27 cellular contexts compared by ENCODE assay signal in genomic region chr14:35388656-35389314, GRCh38.
"Had no signal": no experiment of that assay in that cellular context is flagged by ENCODE, and none has a peak within 500 bp of the region (broad histone marks: within the 10 kb centered on the region; RNA-seq: fewer than 3 reads in every experiment).

No MANE protein-coding gene starts in this region.

- H3K27ac ChIP-seq: brain microvascular endothelial cell, coronary artery, dorsolateral prefrontal cortex, WERI-Rb-1 had no signal

- FAIRE-seq: astrocyte, frontal cortex had no signal

- H3K27me3 ChIP-seq: brain microvascular endothelial cell, dorsolateral prefrontal cortex had no signal

- DNase-seq: activated B cell treated with CpG ODN at 0.5 μM for 24 hours; activated CD4-positive, alpha-beta T cell treated with anti-CD3 and anti-CD28 coated beads for 48 hours; activated CD4-positive, alpha-beta T cell treated with anti-CD3 and anti-CD28 coated beads, Interleukin-2, amount 50 U/mL, for 1 hour; activated CD4-positive, alpha-beta T cell treated with anti-CD3 and anti-CD28 coated beads, Interleukin-2, amount 50 U/mL, for 48 hours; activated CD8-positive, alpha-beta memory T cell treated with anti-CD3 and anti-CD28 coated beads for 24 hours; activated CD8-positive, alpha-beta T cell treated with anti-CD3 and anti-CD28 coated beads for 36 hours; activated effector memory CD4-positive, alpha-beta T cell treated with Interleukin-2 at 50 U/mL for 16 hours; activated gamma-delta T cell treated with Interleukin-2 at 50 U/mL for 16 hours; activated naive CD4-positive, alpha-beta T cell treated with anti-CD3 and anti-CD28 coated beads, Interleukin-2, amount 50 U/mL, for 16 hours; activated naive CD4-positive, alpha-beta T cell treated with Interleukin-2 at 50 U/mL for 16 hours; activated T-cell treated with anti-CD3 and anti-CD28 coated beads, Interleukin-2, amount 50 U/mL, for 4 hours; amniotic stem cell; anterior cingulate cortex; brain microvascular endothelial cell; dorsolateral prefrontal cortex; effector memory CD4-positive, alpha-beta T cell; foreskin fibroblast; T-helper 1 cell; T-helper 17 cell; T1000; WERI-Rb-1 had no signal

- ATAC-seq: activated CD4-positive, CD25-positive, alpha-beta regulatory T cell treated with anti-CD3 and anti-CD28 coated beads, Interleukin-2, amount 50 U/mL, for 24 hours; activated CD8-positive, alpha-beta T cell treated with anti-CD3 and anti-CD28 coated beads for 36 hours; activated T-cell treated with anti-CD3 and anti-CD28 coated beads, Interleukin-2, amount 50 U/mL, for 4 hours; activated T-helper 17 cell treated with anti-CD3 and anti-CD28 coated beads, Interleukin-2, amount 50 U/mL, for 72 hours; esophagus mucosa; T-helper 17 cell had no signal

- H3K36me3 ChIP-seq: brain microvascular endothelial cell, WERI-Rb-1 had no signal

- H3K4me3 ChIP-seq: coronary artery, dorsolateral prefrontal cortex had no signal
